Comparison of ENCODE assay signal across 11 cellular contexts in the genomic region with DNA sequence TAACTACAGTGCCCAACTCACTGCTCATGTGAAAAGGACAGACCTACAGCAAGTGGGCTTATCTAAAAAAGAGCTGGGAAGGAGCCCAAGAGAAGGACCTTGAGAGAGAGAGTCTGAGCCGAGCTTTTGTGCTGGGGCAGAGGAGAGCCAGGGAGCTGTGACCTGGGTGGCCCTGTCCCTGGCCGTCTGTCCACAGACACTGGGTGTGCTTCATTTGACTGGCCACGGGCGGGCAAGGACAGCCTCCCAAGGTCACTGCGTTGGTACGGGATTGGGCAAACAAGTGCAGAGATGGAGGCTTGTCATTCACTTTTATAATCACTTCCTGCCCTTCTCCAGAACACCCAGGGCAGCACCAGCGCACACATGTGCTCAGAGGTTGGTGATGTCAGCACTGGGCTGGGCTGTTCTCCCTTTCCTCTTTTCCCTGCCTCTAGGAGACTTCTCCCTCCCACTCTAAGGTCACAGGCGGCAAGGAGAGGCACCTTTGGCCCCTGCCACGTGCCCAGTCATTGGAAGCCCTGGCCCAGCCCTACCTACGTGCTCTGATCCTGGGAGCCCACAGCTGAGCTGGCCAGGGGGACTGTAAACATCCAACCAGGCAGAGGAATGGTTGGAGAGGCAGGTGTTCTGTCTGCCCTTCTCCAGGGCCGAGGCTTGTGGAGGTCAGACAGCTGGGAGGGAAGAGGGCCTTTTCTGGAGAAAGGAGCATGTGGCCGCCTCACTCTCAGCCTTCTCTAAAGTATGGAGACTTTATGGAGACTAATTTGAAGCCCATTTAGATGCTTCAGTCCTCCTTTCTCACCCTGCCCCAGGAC. TPM values are rescaled to one million over a fixed set of nuclear protein-coding genes. Genes with fewer than 3 reads are reported as not detected.
A peak's percentile ranks its signal among the peaks of the same experiment; 100 is the strongest.
DNase-seq lines count a peak whose midpoint lies in the region; ATAC-seq and TF ChIP-seq lines count a peak whose summit lies in the region.
"Had no signal": no experiment of that assay in that cellular context is flagged by ENCODE, and none has a peak within 500 bp of the region (broad histone marks: within the 10 kb centered on the region; RNA-seq: fewer than 3 reads in every experiment).

No MANE protein-coding gene starts in this region.

- peak; percentile 24 for DNase-seq in COLO668 (lab: John Stamatoyannopoulos, UW; ENCODE audit: unreplicated experiment)
- peak; percentile 59 to 78 for DNase-seq in SHP77 (lab: John Stamatoyannopoulos, UW)
- peak; percentile 82 for DNase-seq in colonic mucosa
- DNase-seq in trophoblast cell, result no peak
- no peak for DNase-seq in MG63
- no peak for DNase-seq in SK-N-DZ (ENCODE audit: low spot score)

- H3K36me3 ChIP-seq in colonic mucosa, result no peaks in the 10 kb centered on the region
- no peaks in the 10 kb centered on the region for H3K36me3 ChIP-seq in trophoblast cell (ENCODE audit: control insufficient read depth in 1 of 2, insufficient read depth in 2 of 2, low read length in 2 of 2)
- H3K36me3 ChIP-seq in MG63, result no peaks in the 10 kb centered on the region

- H4K91ac ChIP-seq in trophoblast cell (ENCODE audit: low read depth, low read length), result peak overlapping the region; percentile 7

- H3K27me3 ChIP-seq in colonic mucosa, result no peaks in the 10 kb centered on the region
- no peaks in the 10 kb centered on the region for H3K27me3 ChIP-seq in trophoblast cell (ENCODE audit: insufficient read depth, low read length)
- no peaks in the 10 kb centered on the region for H3K27me3 ChIP-seq in MG63

- H3K4ac ChIP-seq in trophoblast cell (ENCODE audit: low read depth, low read length), result no peak overlapping the region

- H3K79me1 ChIP-seq in trophoblast cell (ENCODE audit: low read length), result no peaks in the 10 kb centered on the region

- H2AFZ ChIP-seq in trophoblast cell (ENCODE audit: insufficient read depth, low read length, poor library complexity), result no peak overlapping the region

- no peak overlapping the region for H3K4me2 ChIP-seq in trophoblast cell (ENCODE audit: low read length)

- intact Hi-C loops in colonic mucosa (cut with DNase I), result no loop called here

- no peaks in the 10 kb centered on the region for H3K79me2 ChIP-seq in trophoblast cell (ENCODE audit: control insufficient read depth, insufficient read depth, low read length, poor library complexity)

- WGBS in trophoblast cell (ENCODE audit: extremely low coverage, insufficient coverage, insufficient read length), result no CpG with 5 or more reads among the region's 12 CpGs

- no peak overlapping the region for H4K12ac ChIP-seq in trophoblast cell (ENCODE audit: low read depth, low read length)

- peak overlapping the region; percentile 68 for H3K27ac ChIP-seq in colonic mucosa
- H3K27ac ChIP-seq in trophoblast cell (ENCODE audit: low read depth, low read length), result no peak overlapping the region

- H3K4me3 ChIP-seq in colonic mucosa (no peak overlapping the region), trophoblast cell (ENCODE audit: low read depth, low read length) (peak overlapping the region; percentile 8), MG63 (no peak overlapping the region)

- H3K9me3 ChIP-seq in colonic mucosa (no peaks in the 10 kb centered on the region), trophoblast cell (ENCODE audit: insufficient read depth, low read depth, low read length) (peaks cover 3% of the 10 kb centered on the region), MG63 (no peaks in the 10 kb centered on the region)

- no peak overlapping the region for H2BK12ac ChIP-seq in trophoblast cell (ENCODE audit: low read length)

- no peak overlapping the region for H2AK5ac ChIP-seq in trophoblast cell (ENCODE audit: low read length)

- ATAC-seq in GM21619 (IDR thresholded peaks at IDR 0.05; ENCODE audit: unreplicated experiment), result no peak
- no peak for ATAC-seq in HG02870 (IDR thresholded peaks at IDR 0.05; ENCODE audit: unreplicated experiment)
- ATAC-seq: HCT116 had no signal

- H3K9ac ChIP-seq in colonic mucosa (ENCODE audit: low read depth in 2 of 2, low read length in 2 of 2) (peak overlapping the region; percentile 46 to 55), trophoblast cell (ENCODE audit: low read length) (no peak overlapping the region)

- H3K14ac ChIP-seq in trophoblast cell (ENCODE audit: low read length), result no peak overlapping the region

- no peak overlapping the region for H2BK5ac ChIP-seq in trophoblast cell (ENCODE audit: low read depth, low read length, poor library complexity)

- H4K8ac ChIP-seq in trophoblast cell (ENCODE audit: low read depth, low read length), result no peak overlapping the region

- TF ChIP-seq CTCF in colonic mucosa (IDR thresholded peaks at IDR 0.05), result no peak

- H3K23ac ChIP-seq in trophoblast cell (ENCODE audit: low read length), result no peak overlapping the region

- H3K18ac ChIP-seq in trophoblast cell (ENCODE audit: low read length), result peak overlapping the region; percentile 42

- H3K4me1 ChIP-seq in colonic mucosa (no peaks in the 10 kb centered on the region), trophoblast cell (ENCODE audit: control insufficient read depth in 1 of 2, insufficient read depth in 2 of 2, low read length in 2 of 2) (peaks cover 11 to 15% of the 10 kb centered on the region in 2 experiments)

- no peak overlapping the region for H2BK120ac ChIP-seq in trophoblast cell (ENCODE audit: insufficient read depth, low read length, poor library complexity)

RNA-seq across cellular contexts. Expression of gene PSD4, which starts 6.4 kb away (rescaled TPM):
- 10 to 100 TPM; 36.5 to 50.6 TPM for total RNA-seq in colonic mucosa
- 18.6 and 18.8 TPM in 2 replicates for polyA plus RNA-seq in trophoblast cell (2013)
- total RNA-seq in MG63 (2014; rRNA removed; shearing (Covaris generic); ENCODE audit: low replicate concordance), result 0.16 and 0.59 TPM in 2 replicates
- not detected in 2 replicates for polyA plus RNA-seq in SK-N-DZ (2014; cell fraction: cytosol; rRNA removed)
- polyA plus RNA-seq in SK-N-DZ (2014; cell fraction: nucleus; rRNA removed), result not detected in 2 replicates
- total RNA-seq: G401 had no signal

RNA-seq across cellular contexts. Expression of gene IL1RN, which starts 39.9 kb away (rescaled TPM):
- 1 to 10 TPM; 1.5 to 6.0 TPM for total RNA-seq in colonic mucosa
- 0.33 and 0.37 TPM in 2 replicates for polyA plus RNA-seq in trophoblast cell (2013)
- total RNA-seq in MG63 (2014; rRNA removed; shearing (Covaris generic); ENCODE audit: low replicate concordance), result 0.86 and 7.1 TPM in 2 replicates
- polyA plus RNA-seq in SK-N-DZ (2014; cell fraction: cytosol; rRNA removed), result not detected in 2 replicates
- not detected in 2 replicates for polyA plus RNA-seq in SK-N-DZ (2014; cell fraction: nucleus; rRNA removed)
- total RNA-seq: G401, NCI-H460 had no signal

Comparison
In these comparisons a context has a peak if more than half of its experiments do, and no peak if none do; other contexts are left out.
1. DNase-seq: peak in COLO668 (single experiment), SHP77 (2 of 2) and colonic mucosa (single experiment); none in trophoblast cell (0 of 2), MG63 (single experiment) and SK-N-DZ (single experiment).
2. RNA of gene PSD4, which starts 6.4 kb away (total RNA-seq): 36.5 to 50.6 TPM in colonic mucosa; 0.16 to 0.59 TPM in MG63; every median in the first group is over 10 times any median in the second.